In the genomic region with DNA sequence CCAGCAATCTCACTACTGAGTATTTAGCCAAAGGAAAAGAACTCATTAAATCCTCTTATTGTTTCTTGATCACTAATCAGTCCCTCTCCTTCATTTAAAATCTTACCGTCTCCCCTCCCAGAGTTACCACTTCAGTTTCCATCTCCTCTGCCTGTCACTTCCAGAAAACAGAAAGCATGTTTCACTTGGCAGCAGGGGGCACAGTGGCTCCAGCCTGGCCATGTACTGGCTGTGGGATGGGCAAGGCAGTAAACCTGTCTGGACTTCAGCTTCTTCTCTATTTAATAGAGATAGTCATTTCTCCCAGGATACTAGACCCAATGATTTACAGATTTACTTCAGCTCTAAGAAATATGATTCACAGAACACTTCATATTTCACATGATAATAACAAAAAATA, we compare ENCODE assay signal across 8 cellular contexts.
DNase-seq lines count a peak whose midpoint lies in the region; ATAC-seq and TF ChIP-seq lines count a peak whose summit lies in the region.

No MANE protein-coding gene starts in this region.

- in situ Hi-C loops in astrocyte of the spinal cord (cut with HindIII; ENCODE audit: low sequenced_read_pairs): no loop called here

- H3K36me3 ChIP-seq in A673 (ENCODE audit: insufficient read depth, low read length, poor library complexity, severe bottlenecking) (no peaks in the 10 kb centered on the region), left lung (no peaks in the 10 kb centered on the region)

- ATAC-seq in left lung: peak; percentile 68
- ATAC-seq in HG03097 (IDR thresholded peaks at IDR 0.05; ENCODE audit: low FRiP score, unreplicated experiment): no peak

- CTCF ChIA-PET in A673 (lab: Charles Lee): interaction anchor here (1.0 kb wide), 1 partner anchor 160 kb away, joined by 7 read pairs; no protein-coding TSS in a partner anchor

- no TSS peak for BruUV-seq in A673 (replicated peaks; lab: Mats Ljungman, UMichigan)

- no peak overlapping the region for H3K27ac ChIP-seq in A673 (ENCODE audit: low read depth, low read length, poor library complexity, severe bottlenecking)
- H3K27ac ChIP-seq in left lung: no peak overlapping the region

- peaks cover 12% of the 10 kb centered on the region for H3K4me1 ChIP-seq in A673 (ENCODE audit: insufficient read depth, low read length, poor library complexity, severe bottlenecking)
- peaks cover 0 to 10% of the 10 kb centered on the region in 2 donors for H3K4me1 ChIP-seq in left lung

- TF ChIP-seq CTCF in A673 (conservative IDR thresholded peaks at IDR 0.05; ENCODE audit: low read depth, low read length) (peak; percentile 53), astrocyte of the spinal cord (IDR thresholded peaks at IDR 0.05; ENCODE audit: low read depth, low read length) (peak; percentile 54), left lung (IDR thresholded peaks at IDR 0.05) (peak; percentile 13 to 19)

- peak; percentile 49 for DNase-seq in A673 (ENCODE audit: low spot score)
- peak; percentile 27 for DNase-seq in GM03348 (ENCODE audit: low spot score)
- peak; percentile 7 for DNase-seq in NCI-H446 treated with DMSO at 0.1 percent for 48 hours (lab: John Stamatoyannopoulos, UW)
- DNase-seq in astrocyte of the spinal cord (ENCODE audit: low read depth, low spot score): peak; percentile 53
- peak in 1 of 2 donors; percentile 37 for DNase-seq in left lung
- no peak for DNase-seq in NCI-H774 (lab: John Stamatoyannopoulos, UW)
- no peak for DNase-seq in activated gamma-delta T cell (lab: John Stamatoyannopoulos, UW)

- H3K27me3 ChIP-seq in A673 (replicated peaks; ENCODE audit: insufficient read depth, low read depth, low read length, poor library complexity): no peaks in the 10 kb centered on the region
- H3K27me3 ChIP-seq in left lung: no peaks in the 10 kb centered on the region

- H3K4me3 ChIP-seq in A673 (ENCODE audit: low read depth, low read length, poor library complexity, severe bottlenecking): no peak overlapping the region
- no peak overlapping the region for H3K4me3 ChIP-seq in astrocyte of the spinal cord (ENCODE audit: low read depth, low read length)
- no peak overlapping the region for H3K4me3 ChIP-seq in left lung

- H3K9me3 ChIP-seq in A673 (ENCODE audit: low read depth, low read length, poor library complexity, severe bottlenecking) (no peaks in the 10 kb centered on the region), left lung (no peaks in the 10 kb centered on the region)

- intact Hi-C loops in A673 (cut with micrococcal nuclease; ENCODE audit: unreplicated experiment) (loop anchor here (2.0 to 10.0 kb wide), 2 partner anchors 144 to 214 kb away; no protein-coding TSS in a partner anchor), left lung (cut with DNase I) (loop anchor here in 1 of 2 donors (10.0 kb wide), 1 partner anchor 214 kb away; no protein-coding TSS in a partner anchor)

- POLR2A ChIA-PET in A673 (lab: Charles Lee; ENCODE audit: low non-redundant PET): no interaction called here

Comparison
In these comparisons a context has a peak if more than half of its experiments do, and no peak if none do; other contexts are left out.
1. DNase-seq: peak in A673 (single experiment), GM03348 (single experiment), NCI-H446 treated with DMSO at 0.1 percent for 48 hours (single experiment) and astrocyte of the spinal cord (single experiment); none in NCI-H774 (single experiment) and activated gamma-delta T cell (single experiment).
2. Peak in every context shown above with its lines, with median percentiles within 50 percentile points of each other: CTCF ChIP-seq.